ENCODE assay signal across 8 cellular contexts in genomic region chr17:17822189-17822978, GRCh38. TPM values are rescaled to one million over a fixed set of nuclear protein-coding genes. Genes with fewer than 3 reads are reported as not detected.
DNase-seq lines count a peak whose midpoint lies in the region; ATAC-seq and TF ChIP-seq lines count a peak whose summit lies in the region.

No MANE protein-coding gene starts in this region.

- DNase-seq in AG09319 (ENCODE audit: extremely low read depth, low read depth) (peak; percentile 75), dermis blood vessel endothelial cell (peak; percentile 21), myocyte (ENCODE audit: low read depth) (peak; percentile 86), NCI-H510A treated with DMSO at 0.1 percent for 48 hours (lab: John Stamatoyannopoulos, UW) (no peak), NOMO-1 treated with dmso at 0.1 percent for 144 hours (lab: John Stamatoyannopoulos, UW; ENCODE audit: unreplicated experiment) (no peak)

- H3K9ac ChIP-seq in Loucy (ENCODE audit: low read depth, low read length, poor library complexity, severe bottlenecking) = peak overlapping the region; percentile 94

- TF ChIP-seq CTCF in AG09319 (IDR thresholded peaks at IDR 0.05; ENCODE audit: low read depth, low read length) (no peak), Loucy (conservative IDR thresholded peaks at IDR 0.05; ENCODE audit: low read length) (no peak)

- no peak for ATAC-seq in HG03196 (IDR thresholded peaks at IDR 0.05; ENCODE audit: unreplicated experiment)
- ATAC-seq in GM21447 (IDR thresholded peaks at IDR 0.05; ENCODE audit: unreplicated experiment) = no peak

- H3K9me3 ChIP-seq in Loucy (ENCODE audit: insufficient read depth, low read depth, low read length) = no peaks in the 10 kb centered on the region

- peaks cover 26% of the 10 kb centered on the region for H4K20me1 ChIP-seq in Loucy (ENCODE audit: insufficient read depth, low read length, poor library complexity, severe bottlenecking)

- H3K79me2 ChIP-seq in Loucy (ENCODE audit: insufficient read depth, low read length) = peaks cover 43% of the 10 kb centered on the region

- H3F3A ChIP-seq in Loucy (ENCODE audit: low read depth) = peaks cover 6% of the 10 kb centered on the region

- peak overlapping the region; percentile 93 for H3K4me2 ChIP-seq in Loucy (ENCODE audit: low read depth, low read length, poor library complexity, severe bottlenecking)

- no peaks in the 10 kb centered on the region for H3K9me2 ChIP-seq in Loucy (replicated peaks; ENCODE audit: low read depth, low read length)

- peak overlapping the region; percentile 89 for H3K4me3 ChIP-seq in Loucy (ENCODE audit: low read length, poor library complexity, severe bottlenecking)

- H2AFZ ChIP-seq in Loucy (ENCODE audit: low read length) = no peak overlapping the region

- peaks cover 8% of the 10 kb centered on the region; the same call in 1 of the 2 replicates for H3K36me3 ChIP-seq in Loucy (ENCODE audit: insufficient read depth, low read length)

- H3K4me1 ChIP-seq in Loucy (ENCODE audit: insufficient read depth, low read length, poor library complexity, severe bottlenecking) = peaks cover 69% of the 10 kb centered on the region

- no peaks in the 10 kb centered on the region for H3K27me3 ChIP-seq in Loucy (ENCODE audit: insufficient read depth, low read length, poor library complexity, severe bottlenecking)

RNA-seq across cellular contexts. Expression of gene SREBF1, which starts 14.4 kb away (rescaled TPM):
- total RNA-seq in dermis blood vessel endothelial cell = 28.8 and 71.5 TPM in 2 replicates
- 153 and 348 TPM in 2 replicates for total RNA-seq in myocyte
- 82.8 TPM for polyA plus RNA-seq in myocyte (2012)

Comparison
In these comparisons a context has a peak if more than half of its experiments do, and no peak if none do; other contexts are left out.
1. DNase-seq: peak in AG09319 (single experiment), dermis blood vessel endothelial cell (single experiment) and myocyte (single experiment); none in NCI-H510A treated with DMSO at 0.1 percent for 48 hours (single experiment) and NOMO-1 treated with dmso at 0.1 percent for 144 hours (single experiment).